24 cellular contexts compared by ENCODE assay signal in genomic region chr5:148445578-148445977, GRCh38.
"Had no signal": no experiment of that assay in that cellular context is flagged by ENCODE, and none has a peak within 500 bp of the region (broad histone marks: within the 10 kb centered on the region; RNA-seq: fewer than 3 reads in every experiment).

No MANE protein-coding gene starts in this region.

- H3K4me1 ChIP-seq: parathyroid adenoma, tibial nerve had no signal

- H3K27me3 Mint-ChIP-seq: natural killer cell treated with Interleukin-12 subunit alpha and Interleukin-12 subunit beta and Interleukin-15 and Interleukin-18, amount 100 ng/mL, for 72 hours; stimulated activated naive CD8-positive, alpha-beta T cell treated with anti-CD3 and anti-CD28 coated beads, Interleukin-15, Interleukin-2, amounts not matched to agents 100 ng/mL and 50 ng/mL, for 24 hours; type B pancreatic cell had no signal

- H3K36me3 Mint-ChIP-seq: natural killer cell treated with Interleukin-12 subunit alpha and Interleukin-12 subunit beta and Interleukin-15 and Interleukin-18, amount 100 ng/mL, for 72 hours had no signal

- H3K4me1 Mint-ChIP-seq: neural crest cell had no signal

- H3K9me3 ChIP-seq: mucosa of descending colon, tibial nerve had no signal

- H3K27me3 ChIP-seq: hepatocyte, tibial nerve had no signal

- H3K27ac ChIP-seq: hepatocyte, parathyroid adenoma, skin epidermis, tibial nerve had no signal

- DNase-seq: head of caudate nucleus; islet precursor cell; midbrain; mucosa of descending colon; naive thymus-derived CD4-positive, alpha-beta T cell; nucleus accumbens; stimulated activated CD4-positive, alpha-beta T cell treated with anti-CD3 and anti-CD28 coated beads, Interleukin-12 subunit alpha, Interleukin-12 subunit beta, amount 100 ng/mL, for 4 hours; stimulated activated CD4-positive, alpha-beta T cell treated with anti-CD3 and anti-CD28 coated beads, Interleukin-15, amount 100 ng/mL, for 24 hours; stimulated activated CD4-positive, alpha-beta T cell treated with anti-CD3 and anti-CD28 coated beads, Interleukin-2, amount 100 ng/mL, for 24 hours; stimulated activated CD4-positive, alpha-beta T cell treated with anti-CD3 and anti-CD28 coated beads, Interleukin-4, amount 100 ng/mL, for 1 hour; stimulated activated naive CD4-positive, alpha-beta T cell; substantia nigra had no signal

- ATAC-seq: left lobe of liver; mucosa of descending colon; naive thymus-derived CD4-positive, alpha-beta T cell; natural killer cell treated with Interleukin-12 subunit alpha and Interleukin-12 subunit beta and Interleukin-15 and Interleukin-18, amount 100 ng/mL, for 72 hours; sciatic nerve had no signal

- H3K4me3 ChIP-seq: hepatocyte, lung, mucosa of descending colon, skin epidermis, tibial nerve had no signal

- H3K27ac Mint-ChIP-seq: naive thymus-derived CD4-positive, alpha-beta T cell; natural killer cell treated with Interleukin-12 subunit alpha and Interleukin-12 subunit beta and Interleukin-15 and Interleukin-18, amount 100 ng/mL, for 72 hours; progenitor cell of endocrine pancreas; stimulated activated naive CD8-positive, alpha-beta T cell treated with anti-CD3 and anti-CD28 coated beads, Interleukin-15, Interleukin-2, amounts not matched to agents 100 ng/mL and 50 ng/mL, for 24 hours; type B pancreatic cell had no signal

- H3K9me3 Mint-ChIP-seq: naive thymus-derived CD4-positive, alpha-beta T cell; natural killer cell treated with Interleukin-12 subunit alpha and Interleukin-12 subunit beta and Interleukin-15 and Interleukin-18, amount 100 ng/mL, for 72 hours; neural crest cell; stimulated activated naive CD8-positive, alpha-beta T cell treated with anti-CD3 and anti-CD28 coated beads, Interleukin-15, Interleukin-2, amounts not matched to agents 100 ng/mL and 50 ng/mL, for 24 hours; type B pancreatic cell had no signal

- H3K4me3 Mint-ChIP-seq: naive thymus-derived CD4-positive, alpha-beta T cell; natural killer cell treated with Interleukin-12 subunit alpha and Interleukin-12 subunit beta and Interleukin-15 and Interleukin-18, amount 100 ng/mL, for 72 hours; neural crest cell; stimulated activated naive CD8-positive, alpha-beta T cell treated with anti-CD3 and anti-CD28 coated beads, Interleukin-15, Interleukin-2, amounts not matched to agents 100 ng/mL and 50 ng/mL, for 24 hours; type B pancreatic cell had no signal
